ENCODE assay signal across 9 cellular contexts in the genomic region with DNA sequence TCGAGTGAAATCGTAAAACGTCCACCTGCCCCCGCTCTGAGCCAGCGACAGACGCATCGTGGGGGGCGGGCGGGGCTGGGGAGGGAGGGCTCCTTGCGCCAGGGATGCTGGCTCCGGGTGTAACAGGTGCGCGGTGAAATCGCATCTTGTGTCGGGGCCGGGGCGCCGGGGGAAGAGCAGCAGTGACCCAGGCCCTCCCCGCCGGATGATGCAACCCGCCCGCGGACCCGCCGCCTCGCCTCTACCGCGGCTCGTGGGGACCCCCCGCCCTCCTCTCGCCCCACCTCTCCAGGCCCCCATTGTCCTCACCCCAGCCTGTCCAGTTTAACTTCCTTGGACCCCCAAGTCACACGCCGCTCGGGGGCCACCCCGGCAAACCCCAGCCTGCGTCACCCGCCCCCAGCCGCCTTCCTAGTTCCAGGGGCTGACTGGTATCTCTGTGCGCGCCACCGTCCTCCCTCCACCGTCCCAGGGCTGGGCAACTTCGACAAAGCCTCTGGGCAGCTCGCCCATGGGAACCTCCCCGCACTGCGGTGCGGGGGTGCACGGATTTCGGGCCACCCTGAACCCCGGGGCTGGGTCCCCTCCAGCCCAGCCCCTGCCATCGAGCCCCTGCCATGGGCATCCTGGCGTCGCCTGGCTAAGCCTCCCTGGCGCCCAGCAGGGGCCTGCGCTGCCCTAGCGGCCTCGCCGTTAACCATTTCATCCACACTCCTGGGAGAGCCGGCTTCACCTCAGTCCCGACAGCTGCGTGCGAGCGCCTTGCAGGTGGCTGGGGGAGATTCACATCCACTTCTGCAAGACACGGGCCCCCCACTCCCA. TPM values are rescaled to one million over a fixed set of nuclear protein-coding genes. Genes with fewer than 3 reads are reported as not detected.
A peak's percentile ranks its signal among the peaks of the same experiment; 100 is the strongest.
DNase-seq lines count a peak whose midpoint lies in the region; ATAC-seq and TF ChIP-seq lines count a peak whose summit lies in the region.
"Had no signal": no experiment of that assay in that cellular context is flagged by ENCODE, and none has a peak within 500 bp of the region (broad histone marks: within the 10 kb centered on the region; RNA-seq: fewer than 3 reads in every experiment).

No MANE protein-coding gene starts in this region.

- H3K27ac Mint-ChIP-seq in activated CD8-positive, alpha-beta memory T cell treated with anti-CD3 and anti-CD28 coated beads, Interleukin-2, amount 10 ng/mL, durations not matched to agents 7 days and 5 days, result no peak overlapping the region

- CTCF ChIA-PET in activated CD8-positive, alpha-beta memory T cell treated with anti-CD3 and anti-CD28 coated beads, Interleukin-2, amount 10 ng/mL, durations not matched to agents 7 days and 5 days (lab: Charles Lee), result no interaction called here

- peak; percentile 35 to 38 for DNase-seq in stimulated activated CD4-positive, alpha-beta T cell treated with anti-CD3 and anti-CD28 coated beads, Interleukin-2, amount 100 ng/mL, for 24 hours
- DNase-seq in stimulated activated CD4-positive, alpha-beta T cell treated with anti-CD3 and anti-CD28 coated beads, Interleukin-1b, Interleukin-23, amount 100 ng/mL, for 48 hours, result no peak
- peak; percentile 40 for DNase-seq in activated CD8-positive, alpha-beta memory T cell treated with anti-CD3 and anti-CD28 coated beads, Interleukin-2, amount 10 ng/mL, durations not matched to agents 7 days and 5 days
- DNase-seq in suprapubic skin (ENCODE audit: low spot score in 2 of 2) (no peak), dedifferentiated amniotic fluid mesenchymal stem cell (ENCODE audit: extremely low spot score) (no peak)
- no peak for DNase-seq in activated CD4-positive, alpha-beta T cell treated with anti-CD3 and anti-CD28 coated beads for 48 hours

- 2% methylated on average over 18 of the region's 64 CpGs for WGBS in suprapubic skin

- no peak for TF ChIP-seq POLR2A in suprapubic skin (IDR thresholded peaks at IDR 0.05)

- H3K9me3 ChIP-seq in iPS-18c (ENCODE audit: control insufficient read depth, insufficient read depth, low read length) (no peaks in the 10 kb centered on the region), suprapubic skin (no peaks in the 10 kb centered on the region)
- H3K9me3 ChIP-seq: left lung had no signal

- H3K36me3 ChIP-seq in suprapubic skin, result no peaks in the 10 kb centered on the region
- H3K36me3 ChIP-seq: left lung had no signal

- peaks cover 61% of the 10 kb centered on the region for H3K27me3 Mint-ChIP-seq in activated CD8-positive, alpha-beta memory T cell treated with anti-CD3 and anti-CD28 coated beads, Interleukin-2, amount 10 ng/mL, durations not matched to agents 7 days and 5 days

- peaks cover 88% of the 10 kb centered on the region for H3K27me3 ChIP-seq in suprapubic skin

- H3K27ac ChIP-seq in suprapubic skin, result no peak overlapping the region
- H3K27ac ChIP-seq: left lung had no signal

- peak; percentile 21 for ATAC-seq in activated CD8-positive, alpha-beta memory T cell treated with anti-CD3 and anti-CD28 coated beads, Interleukin-2, amount 10 ng/mL, durations not matched to agents 7 days and 5 days
- no peak for ATAC-seq in HG03432 (IDR thresholded peaks at IDR 0.05; ENCODE audit: unreplicated experiment)
- ATAC-seq: left lung had no signal

- TF ChIP-seq CTCF in suprapubic skin (IDR thresholded peaks at IDR 0.05), result no peak

- H3K4me3 Mint-ChIP-seq in activated CD8-positive, alpha-beta memory T cell treated with anti-CD3 and anti-CD28 coated beads, Interleukin-2, amount 10 ng/mL, durations not matched to agents 7 days and 5 days, result peak overlapping the region; percentile 22

- H3K4me1 ChIP-seq in suprapubic skin, result peaks cover 27% of the 10 kb centered on the region

- no peak for TF ChIP-seq EP300 in suprapubic skin (IDR thresholded peaks at IDR 0.05)

- peaks cover 1% of the 10 kb centered on the region for H3K36me3 Mint-ChIP-seq in activated CD8-positive, alpha-beta memory T cell treated with anti-CD3 and anti-CD28 coated beads, Interleukin-2, amount 10 ng/mL, durations not matched to agents 7 days and 5 days

- peak overlapping the region; percentile 56 for H3K4me3 ChIP-seq in iPS-18c (ENCODE audit: insufficient read depth, low read depth, low read length)
- H3K4me3 ChIP-seq in suprapubic skin, result peak overlapping the region; percentile 40
- H3K4me3 ChIP-seq: left lung had no signal

- H3K4me1 Mint-ChIP-seq in activated CD8-positive, alpha-beta memory T cell treated with anti-CD3 and anti-CD28 coated beads, Interleukin-2, amount 10 ng/mL, durations not matched to agents 7 days and 5 days, result peaks cover 5% of the 10 kb centered on the region

- no peaks in the 10 kb centered on the region for H3K9me3 Mint-ChIP-seq in activated CD8-positive, alpha-beta memory T cell treated with anti-CD3 and anti-CD28 coated beads, Interleukin-2, amount 10 ng/mL, durations not matched to agents 7 days and 5 days (ENCODE audit: low read depth)

RNA-seq across cellular contexts. Expression of gene KIF1A, which starts 0.8 kb away (rescaled TPM):
- total RNA-seq in activated CD8-positive, alpha-beta memory T cell treated with anti-CD3 and anti-CD28 coated beads, Interleukin-2, amount 10 ng/mL, durations not matched to agents 7 days and 5 days, result 1 to 10 TPM in 1 of 2 experiments, under 1 TPM in 1; 0.76 to 4.6 TPM
- 10 to 100 TPM in 1 of 4 donors, 1 to 10 TPM in 3; 2.9 to 15.9 (median 3.2) TPM for total RNA-seq in suprapubic skin

RNA-seq across cellular contexts. Expression of gene AGXT, which starts 47.8 kb away (rescaled TPM):
- not detected for total RNA-seq in activated CD8-positive, alpha-beta memory T cell treated with anti-CD3 and anti-CD28 coated beads, Interleukin-2, amount 10 ng/mL, durations not matched to agents 7 days and 5 days
- total RNA-seq in suprapubic skin, result under 1 TPM in 1 of 4 donors, not detected in 3; 0.80 TPM
- total RNA-seq: left lung had no signal

Comparison
In these comparisons a context has a peak if more than half of its experiments do, and no peak if none do; other contexts are left out.
1. DNase-seq: peak in stimulated activated CD4-positive, alpha-beta T cell treated with anti-CD3 and anti-CD28 coated beads, Interleukin-2, amount 100 ng/mL, for 24 hours (2 of 2) and activated CD8-positive, alpha-beta memory T cell treated with anti-CD3 and anti-CD28 coated beads, Interleukin-2, amount 10 ng/mL, durations not matched to agents 7 days and 5 days (single experiment); none in stimulated activated CD4-positive, alpha-beta T cell treated with anti-CD3 and anti-CD28 coated beads, Interleukin-1b, Interleukin-23, amount 100 ng/mL, for 48 hours (single experiment), suprapubic skin (0 of 2), dedifferentiated amniotic fluid mesenchymal stem cell (single experiment) and activated CD4-positive, alpha-beta T cell treated with anti-CD3 and anti-CD28 coated beads for 48 hours (single experiment).